9 cellular contexts compared by ENCODE assay signal in the genomic region with DNA sequence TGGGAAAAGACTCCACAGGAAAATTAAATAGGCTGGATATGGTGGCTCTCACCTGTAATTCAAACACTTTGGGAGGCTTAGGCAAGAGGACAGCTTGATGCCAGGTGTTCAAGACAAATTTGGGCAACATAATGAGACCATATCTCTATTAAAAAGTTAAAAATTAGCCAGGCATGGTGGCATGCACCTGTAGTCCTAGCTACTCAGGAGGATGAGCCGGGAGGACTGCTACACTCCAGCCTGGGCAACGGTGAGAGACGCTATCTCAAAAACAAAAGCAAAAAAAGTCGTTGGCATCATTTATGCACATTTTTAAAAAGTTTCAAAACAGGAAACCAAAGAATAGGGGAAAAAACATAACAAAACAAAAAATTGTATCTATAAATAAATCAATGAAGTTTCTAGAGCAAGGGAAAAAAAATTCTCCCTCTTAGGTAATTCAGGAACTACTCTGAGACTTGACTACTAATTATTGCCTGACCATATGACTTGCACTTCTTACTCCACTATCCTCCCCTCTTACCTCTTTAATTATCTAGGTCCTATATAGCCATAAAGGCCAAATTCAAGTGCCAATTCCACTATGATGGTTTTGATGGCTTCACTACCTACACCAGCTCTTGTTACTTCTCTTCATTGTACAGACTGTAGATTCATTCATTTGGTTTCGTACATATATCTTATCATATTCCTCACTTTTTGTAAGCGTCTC. TPM values are rescaled to one million over a fixed set of nuclear protein-coding genes. Genes with fewer than 3 reads are reported as not detected.
DNase-seq lines count a peak whose midpoint lies in the region; ATAC-seq and TF ChIP-seq lines count a peak whose summit lies in the region.
"Had no signal": no experiment of that assay in that cellular context is flagged by ENCODE, and none has a peak within 500 bp of the region (broad histone marks: within the 10 kb centered on the region; RNA-seq: fewer than 3 reads in every experiment).

No MANE protein-coding gene starts in this region.

- no peaks in the 10 kb centered on the region for H3K27me3 Mint-ChIP-seq in activated T-cell treated with anti-CD3 and anti-CD28 coated beads, Interleukin-2, amount 50 U/mL, for 72 hours (ENCODE audit: low read depth)
- H3K27me3 Mint-ChIP-seq in stimulated activated naive CD8-positive, alpha-beta T cell treated with anti-CD3 and anti-CD28 coated beads, Interleukin-15, amount 100 ng/mL, for 72 hours = no peaks in the 10 kb centered on the region

- H3K36me3 Mint-ChIP-seq in activated T-cell treated with anti-CD3 and anti-CD28 coated beads, Interleukin-2, amount 50 U/mL, for 72 hours (ENCODE audit: insufficient read depth in 2 of 2) = peaks cover 14 to 23% of the 10 kb centered on the region in 2 donors

- H3K4me3 ChIP-seq in WI38 (ENCODE audit: low read depth, low read length) = peak overlapping the region; percentile 90
- peak overlapping the region; percentile 80; the same call in 1 of the 2 replicates for H3K4me3 ChIP-seq in iPS DF 6.9 (ENCODE audit: low read length)

- no peak for DNase-seq in activated T-cell treated with anti-CD3 and anti-CD28 coated beads, Interleukin-2, amount 50 U/mL, for 72 hours
- DNase-seq in activated T-cell treated with anti-CD3 and anti-CD28 coated beads, Interleukin-2, amount 50 U/mL, for 1 hour = no peak
- no peak for DNase-seq in iPS DF 6.9 (ENCODE audit: low read depth, low spot score)
- no peak for DNase-seq in stimulated activated naive CD8-positive, alpha-beta T cell treated with anti-CD3 and anti-CD28 coated beads, Interleukin-15, amount 100 ng/mL, for 72 hours
- DNase-seq in NCI-H345 treated with DMSO at 0.1 percent for 48 hours (lab: John Stamatoyannopoulos, UW; ENCODE audit: unreplicated experiment) = no peak
- DNase-seq: adrenal gland had no signal

- H3K36me3 ChIP-seq in iPS DF 6.9 (ENCODE audit: control insufficient read depth, insufficient read depth, low read length) = peaks cover 6% of the 10 kb centered on the region
- H3K36me3 ChIP-seq: adrenal gland had no signal

- TF ChIP-seq CTCF in WI38 (IDR thresholded peaks at IDR 0.05; ENCODE audit: low read depth, low read length) = no peak

- H3K4me1 Mint-ChIP-seq in activated T-cell treated with anti-CD3 and anti-CD28 coated beads, Interleukin-2, amount 50 U/mL, for 72 hours (ENCODE audit: low read depth) = peaks cover 48% of the 10 kb centered on the region
- H3K4me1 Mint-ChIP-seq in stimulated activated naive CD8-positive, alpha-beta T cell treated with anti-CD3 and anti-CD28 coated beads, Interleukin-15, amount 100 ng/mL, for 72 hours = peaks cover 57% of the 10 kb centered on the region

- peaks cover 0 to 4% of the 10 kb centered on the region in 2 donors for H3K9me3 Mint-ChIP-seq in activated T-cell treated with anti-CD3 and anti-CD28 coated beads, Interleukin-2, amount 50 U/mL, for 72 hours
- H3K9me3 Mint-ChIP-seq in stimulated activated naive CD8-positive, alpha-beta T cell treated with anti-CD3 and anti-CD28 coated beads, Interleukin-15, amount 100 ng/mL, for 72 hours = no peaks in the 10 kb centered on the region

- no peaks in the 10 kb centered on the region for H3K4me1 ChIP-seq in iPS DF 6.9 (ENCODE audit: control insufficient read depth, insufficient read depth, low read length)

- ATAC-seq in activated T-cell treated with anti-CD3 and anti-CD28 coated beads, Interleukin-2, amount 50 U/mL, for 72 hours (replicated peaks in 1 of 2) = no peak
- ATAC-seq in stimulated activated naive CD8-positive, alpha-beta T cell treated with anti-CD3 and anti-CD28 coated beads, Interleukin-15, amount 100 ng/mL, for 72 hours = no peak
- no peak for ATAC-seq in HG03469 (IDR thresholded peaks at IDR 0.05; ENCODE audit: unreplicated experiment)
- no peak for ATAC-seq in GM21825 (IDR thresholded peaks at IDR 0.05; ENCODE audit: unreplicated experiment)

- no peaks in the 10 kb centered on the region; the same call in 1 of the 2 replicates for H3K27me3 ChIP-seq in iPS DF 6.9 (ENCODE audit: control insufficient read depth, insufficient read depth, low read length)
- H3K27me3 ChIP-seq: adrenal gland had no signal

- no peaks in the 10 kb centered on the region for H3K9me3 ChIP-seq in iPS DF 6.9 (ENCODE audit: control insufficient read depth, insufficient read depth, low read length)
- H3K9me3 ChIP-seq: adrenal gland had no signal

- H3K27ac ChIP-seq in iPS DF 6.9 (ENCODE audit: low read length) = no peak overlapping the region

- no CpG with 5 or more reads among the region's 6 CpGs for WGBS in iPS DF 6.9 (ENCODE audit: insufficient coverage, insufficient read length)

- peak overlapping the region; percentile 96 to 98 for H3K4me3 Mint-ChIP-seq in activated T-cell treated with anti-CD3 and anti-CD28 coated beads, Interleukin-2, amount 50 U/mL, for 72 hours
- H3K4me3 Mint-ChIP-seq in stimulated activated naive CD8-positive, alpha-beta T cell treated with anti-CD3 and anti-CD28 coated beads, Interleukin-15, amount 100 ng/mL, for 72 hours = peak overlapping the region; percentile 88 to 92

- peak overlapping the region; percentile 98 for H3K27ac Mint-ChIP-seq in activated T-cell treated with anti-CD3 and anti-CD28 coated beads, Interleukin-2, amount 50 U/mL, for 72 hours
- peak overlapping the region; percentile 51 to 98 for H3K27ac Mint-ChIP-seq in stimulated activated naive CD8-positive, alpha-beta T cell treated with anti-CD3 and anti-CD28 coated beads, Interleukin-15, amount 100 ng/mL, for 72 hours

RNA-seq across cellular contexts. Expression of a gene that starts 1.6 kb away (rescaled TPM):
- total RNA-seq in activated T-cell treated with anti-CD3 and anti-CD28 coated beads, Interleukin-2, amount 50 U/mL, for 72 hours = 10 to 100 TPM; 62.1 to 71.0 TPM

RNA-seq across cellular contexts. Expression of a gene that starts 16.6 kb away (rescaled TPM):
- 1 to 10 TPM; 5.3 TPM for total RNA-seq in activated T-cell treated with anti-CD3 and anti-CD28 coated beads, Interleukin-2, amount 50 U/mL, for 72 hours

RNA-seq across cellular contexts. Expression of a gene that starts 32.6 kb away (rescaled TPM):
- total RNA-seq in activated T-cell treated with anti-CD3 and anti-CD28 coated beads, Interleukin-2, amount 50 U/mL, for 72 hours = 10 to 100 TPM; 68.9 to 72.4 TPM

RNA-seq across cellular contexts. Expression of a gene that starts 32.8 kb away (rescaled TPM):
- total RNA-seq in activated T-cell treated with anti-CD3 and anti-CD28 coated beads, Interleukin-2, amount 50 U/mL, for 72 hours = 10 to 100 TPM; 44.5 to 45.4 TPM

RNA-seq across cellular contexts. Expression of a gene that starts 53.7 kb away (rescaled TPM):
- 100 to 1,000 TPM; 102 to 107 TPM for total RNA-seq in activated T-cell treated with anti-CD3 and anti-CD28 coated beads, Interleukin-2, amount 50 U/mL, for 72 hours
